1 cellular context compared by ENCODE assay signal in the genomic region with DNA sequence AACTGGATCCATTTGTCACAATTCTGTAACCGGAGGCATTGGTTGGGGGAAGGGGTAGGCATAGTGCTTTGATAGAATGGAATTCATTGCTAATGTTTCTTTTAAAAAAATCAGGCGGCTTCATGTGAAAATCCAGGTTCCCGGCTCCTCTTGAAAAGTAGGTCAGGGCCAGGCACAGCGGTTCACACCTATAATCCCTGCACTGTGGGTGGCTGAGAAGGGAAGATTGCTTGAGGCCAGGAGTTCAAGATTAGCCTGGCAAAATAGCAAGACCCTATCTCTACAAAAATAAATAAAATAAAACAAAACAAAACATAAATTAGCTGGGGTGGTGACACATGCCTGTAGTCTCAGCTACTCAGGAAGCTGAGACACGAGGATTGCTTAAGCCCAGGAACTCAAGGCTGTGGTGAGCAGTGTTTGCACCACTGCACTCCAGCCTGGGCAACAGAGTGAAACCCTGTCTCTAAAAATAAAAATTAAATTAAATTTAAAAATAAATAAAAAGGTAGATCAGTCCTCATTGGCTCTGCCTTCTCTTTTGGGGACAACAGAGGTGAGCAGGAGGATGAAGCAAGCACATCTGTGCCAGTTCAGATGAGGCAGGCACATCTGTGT.
TF ChIP-seq lines count a peak whose summit lies in the region.

No MANE protein-coding gene starts in this region.

TF ChIP-seq in H1, 55 proteins besides CTCF, POLR2A, EP300 and RAD21 (continued from another document):
- TF ChIP-seq USF2 (IDR thresholded peaks at IDR 0.05; ENCODE audit: low read length): no peak
- TF ChIP-seq CHD1 (IDR thresholded peaks at IDR 0.05; ENCODE audit: low read depth, low read length): no peak
- TF ChIP-seq PHF8 (conservative IDR thresholded peaks at IDR 0.05; ENCODE audit: low read depth, low read length): no peak
- TF ChIP-seq GTF2F1 (IDR thresholded peaks at IDR 0.05; ENCODE audit: borderline replicate concordance, low read depth, low read length): no peak
TF ChIP-seq in H1: peak in this region for 0.
